Comparison of ENCODE assay signal across 32 cellular contexts in genomic region chr11:132026746-132027145, GRCh38.
"Had no signal": no experiment of that assay in that cellular context is flagged by ENCODE, and none has a peak within 500 bp of the region (broad histone marks: within the 10 kb centered on the region; RNA-seq: fewer than 3 reads in every experiment).

No MANE protein-coding gene starts in this region.

- H3K27ac ChIP-seq: cardiac muscle cell, KMS-11, PC-9, RWPE1, VCaP had no signal

- H3K4me2 ChIP-seq: KMS-11, PC-9 had no signal

- H2AFZ ChIP-seq: PC-9 had no signal

- H3K27me3 Mint-ChIP-seq: activated B cell treated with CpG ODN at 0.5 μM for 24 hours; activated naive CD4-positive, alpha-beta T cell treated with anti-CD3 and anti-CD28 coated beads, Interleukin-2, amount 10 ng/mL, durations not matched to agents 7 days and 5 days; activated naive CD8-positive, alpha-beta T cell had no signal

- H3K4me3 ChIP-seq: cardiac muscle cell, PC-9 had no signal

- H3K27ac Mint-ChIP-seq: activated B cell treated with CpG ODN at 0.5 μM for 24 hours; activated CD4-positive, alpha-beta memory T cell treated with anti-CD3 and anti-CD28 coated beads for 36 hours; activated naive CD4-positive, alpha-beta T cell treated with anti-CD3 and anti-CD28 coated beads, Interleukin-2, amount 10 ng/mL, durations not matched to agents 7 days and 5 days; activated naive CD8-positive, alpha-beta T cell; activated naive CD8-positive, alpha-beta T cell treated with anti-CD3 and anti-CD28 coated beads, Interleukin-2, amount 50 U/mL, for 24 hours; activated T-helper 1 cell treated with anti-CD3 and anti-CD28 coated beads, Interleukin-12 subunit alpha, Interleukin-12 subunit beta, Interleukin-2, Interleukin-4 antibody, amounts not matched to agents 30 ng/mL and 10 ng/mL and 1 ng/mL, durations not matched to agents 14 hours and 24 hours and 36 hours had no signal

- H3K4me3 Mint-ChIP-seq: activated B cell treated with CpG ODN at 0.5 μM for 24 hours; activated CD4-positive, alpha-beta memory T cell treated with anti-CD3 and anti-CD28 coated beads for 36 hours; activated naive CD4-positive, alpha-beta T cell treated with anti-CD3 and anti-CD28 coated beads, Interleukin-2, amount 10 ng/mL, durations not matched to agents 7 days and 5 days; activated naive CD8-positive, alpha-beta T cell; activated naive CD8-positive, alpha-beta T cell treated with anti-CD3 and anti-CD28 coated beads, Interleukin-2, amount 50 U/mL, for 24 hours; activated T-cell treated with anti-CD3 and anti-CD28 coated beads, Interleukin-2, amount 50 U/mL, for 4 hours; activated T-helper 1 cell treated with anti-CD3 and anti-CD28 coated beads, Interleukin-12 subunit alpha, Interleukin-12 subunit beta, Interleukin-2, Interleukin-4 antibody, amounts not matched to agents 30 ng/mL and 10 ng/mL and 1 ng/mL, durations not matched to agents 14 hours and 24 hours and 36 hours had no signal

- DNase-seq: activated B cell treated with CpG ODN at 0.5 μM for 24 hours; activated CD4-positive, alpha-beta memory T cell treated with anti-CD3 and anti-CD28 coated beads for 36 hours; activated CD4-positive, alpha-beta T cell treated with anti-CD3 and anti-CD28 coated beads for 4 hours; activated CD4-positive, alpha-beta T cell treated with anti-CD3 and anti-CD28 coated beads, Interleukin-2, amount 50 U/mL, for 1 hour; activated CD4-positive, CD25-positive, alpha-beta regulatory T cell treated with anti-CD3 and anti-CD28 coated beads, Interleukin-2, amount 50 U/mL, for 72 hours; activated CD8-positive, alpha-beta memory T cell treated with anti-CD3 and anti-CD28 coated beads, Interleukin-2, amount 50 U/mL, for 4 hours; activated naive CD4-positive, alpha-beta T cell treated with anti-CD3 and anti-CD28 coated beads, Interleukin-2, amount 10 ng/mL, durations not matched to agents 7 days and 5 days; activated naive CD8-positive, alpha-beta T cell treated with anti-CD3 and anti-CD28 coated beads, Interleukin-2, amount 50 U/mL, for 24 hours; activated T-cell treated with anti-CD3 and anti-CD28 coated beads for 4 hours; activated T-cell treated with anti-CD3 and anti-CD28 coated beads, Interleukin-2, amount 50 U/mL, for 4 hours; aorta; MM.1S; MV-4-11; NCI-H1092; NCI-H1436 treated with DMSO at 0.1 percent for 48 hours; NCI-H1694 treated with DMSO at 0.1 percent for 48 hours; NCI-H2029; NCI-H510A; NCI-H526; PC-9; Right ventricle myocardium superior; SW 1271; T-helper 1 cell; T-helper 2 cell; T-helper 9 cell had no signal

- FAIRE-seq: RCC 7860 had no signal

- H3K36me3 Mint-ChIP-seq: activated CD4-positive, alpha-beta memory T cell treated with anti-CD3 and anti-CD28 coated beads for 36 hours; activated naive CD4-positive, alpha-beta T cell treated with anti-CD3 and anti-CD28 coated beads, Interleukin-2, amount 10 ng/mL, durations not matched to agents 7 days and 5 days; activated naive CD8-positive, alpha-beta T cell had no signal

- H3K36me3 ChIP-seq: cardiac muscle cell had no signal

- H3K9me3 Mint-ChIP-seq: activated B cell treated with CpG ODN at 0.5 μM for 24 hours; activated CD4-positive, alpha-beta memory T cell treated with anti-CD3 and anti-CD28 coated beads for 36 hours; activated T-cell treated with anti-CD3 and anti-CD28 coated beads, Interleukin-2, amount 50 U/mL, for 4 hours; activated T-helper 1 cell treated with anti-CD3 and anti-CD28 coated beads, Interleukin-12 subunit alpha, Interleukin-12 subunit beta, Interleukin-2, Interleukin-4 antibody, amounts not matched to agents 30 ng/mL and 10 ng/mL and 1 ng/mL, durations not matched to agents 14 hours and 24 hours and 36 hours had no signal

- H3K9ac ChIP-seq: KMS-11 had no signal

- ATAC-seq: activated naive CD8-positive, alpha-beta T cell treated with anti-CD3 and anti-CD28 coated beads, Interleukin-2, amount 50 U/mL, for 24 hours; activated T-cell treated with anti-CD3 and anti-CD28 coated beads, Interleukin-2, amount 50 U/mL, for 4 hours had no signal

- H3K4me1 Mint-ChIP-seq: activated B cell treated with CpG ODN at 0.5 μM for 24 hours; activated naive CD4-positive, alpha-beta T cell treated with anti-CD3 and anti-CD28 coated beads, Interleukin-2, amount 10 ng/mL, durations not matched to agents 7 days and 5 days; activated naive CD8-positive, alpha-beta T cell treated with anti-CD3 and anti-CD28 coated beads, Interleukin-2, amount 50 U/mL, for 24 hours had no signal
